ENCODE assay signal across 1 cellular context in genomic region chr21:46385846-46386725, GRCh38.
TF ChIP-seq lines count a peak whose summit lies in the region.

No MANE protein-coding gene starts in this region.

TF ChIP-seq in WTC11, 78 proteins besides CTCF, POLR2A, EP300 and RAD21:
- no peak for TF ChIP-seq ZNF121 (CRISPR knock-in tag; IDR thresholded peaks at IDR 0.05)
- no peak for TF ChIP-seq ZNF671 (CRISPR knock-in tag; IDR thresholded peaks at IDR 0.05)
- TF ChIP-seq SOX15 (CRISPR knock-in tag; IDR thresholded peaks at IDR 0.05): no peak
- no peak for TF ChIP-seq ATF2 (CRISPR knock-in tag; IDR thresholded peaks at IDR 0.05; ENCODE audit: borderline replicate concordance, low read depth)
- no peak for TF ChIP-seq JUN (CRISPR knock-in tag; IDR thresholded peaks at IDR 0.05)
- TF ChIP-seq ELF4 (CRISPR knock-in tag; IDR thresholded peaks at IDR 0.05; ENCODE audit: low read depth): no peak
- no peak for TF ChIP-seq MXD4 (CRISPR knock-in tag; IDR thresholded peaks at IDR 0.05; ENCODE audit: borderline replicate concordance)
- TF ChIP-seq ATF1 (CRISPR knock-in tag; IDR thresholded peaks at IDR 0.05): no peak
